8 cellular contexts compared by ENCODE assay signal in the genomic region with DNA sequence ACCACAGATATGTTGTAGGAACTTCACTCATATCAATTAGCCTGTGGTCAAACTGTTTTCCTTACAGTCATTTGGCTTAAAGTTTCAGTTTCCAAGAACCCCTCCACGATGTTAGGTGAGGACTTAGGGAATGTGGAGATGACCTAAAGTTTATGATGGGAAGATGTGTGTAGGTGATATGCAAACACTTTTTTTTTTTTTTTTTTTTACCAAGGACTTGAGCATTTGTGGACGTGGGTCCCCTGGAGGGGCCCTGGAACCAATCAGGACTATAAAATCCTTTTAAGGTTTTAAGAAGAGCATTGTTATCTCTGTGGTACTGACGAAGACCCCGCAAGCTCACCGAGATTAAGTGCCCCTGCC. TPM values are rescaled to one million over a fixed set of nuclear protein-coding genes. Genes with fewer than 3 reads are reported as not detected.
DNase-seq lines count a peak whose midpoint lies in the region; ATAC-seq and TF ChIP-seq lines count a peak whose summit lies in the region.

No MANE protein-coding gene starts in this region.

- peak overlapping the region in 9 of 10 donors; percentile 60 to 88 (median 74) for H3K4me3 ChIP-seq in heart right ventricle
- peak overlapping the region; percentile 75 to 80 for H3K4me3 ChIP-seq in ascending aorta
- peak overlapping the region; percentile 89 for H3K4me3 ChIP-seq in lower lobe of right lung
- peak overlapping the region; percentile 51 to 68 for H3K4me3 ChIP-seq in uterus

- intact Hi-C loops in heart right ventricle (cut with DNase I) (no loop called here), cardiac septum (cut with DNase I) (no loop called here), ascending aorta (cut with DNase I) (loop anchor here (2.0 to 5.0 kb wide), 2 partner anchors 18 to 587 kb away; a partner anchor contains a TSS), lower lobe of right lung (cut with DNase I) (no loop called here), uterus (cut with DNase I; ENCODE audit: low total_unique reads) (no loop called here)

- ATAC-seq in heart right ventricle (no peak), lower lobe of right lung (no peak), GM21367 (IDR thresholded peaks at IDR 0.05; ENCODE audit: unreplicated experiment) (no peak)

- H3K27ac ChIP-seq in heart right ventricle (peak overlapping the region in 8 of 10 donors; percentile 79 to 98 (median 86)), ascending aorta (peak overlapping the region; percentile 94 to 100), lower lobe of right lung (peak overlapping the region; percentile 91), uterus (peak overlapping the region; percentile 80 to 87)

- no peak for TF ChIP-seq POLR2A in uterus (IDR thresholded peaks at IDR 0.05)

- H3K9me3 ChIP-seq in heart right ventricle (no peaks in the 10 kb centered on the region), ascending aorta (no peaks in the 10 kb centered on the region), lower lobe of right lung (no peaks in the 10 kb centered on the region), uterus (no peaks in the 10 kb centered on the region)

- WGBS in heart right ventricle, 2 donors = 20 to 25% methylated on average over 5 of the region's 5 CpGs

- peaks cover 0 to 22% (median 11%) of the 10 kb centered on the region in 9 donors for H3K4me1 ChIP-seq in heart right ventricle
- H3K4me1 ChIP-seq in ascending aorta = peaks cover 0 to 20% of the 10 kb centered on the region in 2 donors
- H3K4me1 ChIP-seq in lower lobe of right lung = peaks cover 14% of the 10 kb centered on the region
- H3K4me1 ChIP-seq in uterus = no peaks in the 10 kb centered on the region

- DNase-seq in heart right ventricle (no peak), cardiac septum (ENCODE audit: low spot score) (no peak), ascending aorta (ENCODE audit: low spot score in 2 of 2) (no peak), lower lobe of right lung (no peak), uterus (no peak), NCI-H524 treated with DMSO at 0.1 percent for 48 hours (lab: John Stamatoyannopoulos, UW) (no peak), NCI-H2196 (lab: John Stamatoyannopoulos, UW; ENCODE audit: unreplicated experiment) (no peak)

- no peak for TF ChIP-seq CTCF in heart right ventricle (IDR thresholded peaks at IDR 0.05)
- no peak for TF ChIP-seq CTCF in ascending aorta (IDR thresholded peaks at IDR 0.05)
- TF ChIP-seq CTCF in lower lobe of right lung (IDR thresholded peaks at IDR 0.05) = no peak
- no peak for TF ChIP-seq CTCF in uterus (IDR thresholded peaks at IDR 0.05)

- H3K36me3 ChIP-seq in heart right ventricle = no peaks in the 10 kb centered on the region
- H3K36me3 ChIP-seq in ascending aorta = no peaks in the 10 kb centered on the region
- H3K36me3 ChIP-seq in lower lobe of right lung = no peaks in the 10 kb centered on the region
- H3K36me3 ChIP-seq in uterus = no peaks in the 10 kb centered on the region

- H3K27me3 ChIP-seq in heart right ventricle = peaks cover 0 to 2% (median 0%) of the 10 kb centered on the region in 7 donors
- no peaks in the 10 kb centered on the region for H3K27me3 ChIP-seq in ascending aorta
- H3K27me3 ChIP-seq in lower lobe of right lung (ENCODE audit: low read depth) = no peaks in the 10 kb centered on the region
- no peaks in the 10 kb centered on the region for H3K27me3 ChIP-seq in uterus

RNA-seq across cellular contexts. Expression of a gene that starts 0.5 kb away (rescaled TPM):
- total RNA-seq in heart right ventricle (10 to 100 TPM in 1 of 10 donors, 1 to 10 TPM in 9; 1.2 to 10.6 (median 3.8) TPM), cardiac septum (5.3 TPM), ascending aorta (10.4 TPM), lower lobe of right lung (22.1 TPM), uterus (10 to 100 TPM in 3 of 4 donors, 1 to 10 TPM in 1; 4.1 to 19.9 (median 16.6) TPM)
- 10 to 100 TPM in 1 of 2 donors, 1 to 10 TPM in 1; 1.7 to 10.8 TPM for polyA plus RNA-seq in heart right ventricle
